ENCODE assay signal across 18 cellular contexts in the genomic region with DNA sequence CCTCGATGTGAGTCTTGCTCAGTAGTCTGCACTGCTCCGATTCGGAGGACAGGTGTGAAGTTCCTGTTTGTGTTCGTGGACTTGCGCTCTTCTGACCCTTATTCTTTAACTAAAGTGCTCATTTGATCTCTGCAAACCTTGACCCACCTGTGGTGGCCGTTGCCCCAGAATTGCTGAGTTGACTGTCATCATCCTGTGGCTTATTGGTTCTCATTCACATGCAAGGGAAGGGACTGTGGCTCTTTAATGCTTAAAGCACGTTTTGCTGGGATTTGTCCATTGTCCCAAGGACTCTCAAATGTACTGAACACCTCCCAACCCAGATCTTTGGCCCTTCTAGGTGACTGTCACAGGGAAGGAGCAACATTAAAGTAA. TPM values are rescaled to one million over a fixed set of nuclear protein-coding genes. Genes with fewer than 3 reads are reported as not detected.
A peak's percentile ranks its signal among the peaks of the same experiment; 100 is the strongest.
DNase-seq lines count a peak whose midpoint lies in the region; ATAC-seq, FAIRE-seq and TF ChIP-seq lines count a peak whose summit lies in the region.
"Had no signal": no experiment of that assay in that cellular context is flagged by ENCODE, and none has a peak within 500 bp of the region (broad histone marks: within the 10 kb centered on the region; RNA-seq: fewer than 3 reads in every experiment).

No MANE protein-coding gene starts in this region.

- H3K27me3 Mint-ChIP-seq in glutamatergic neuron (ENCODE audit: unreplicated experiment) (peaks cover 5% of the 10 kb centered on the region), T-helper 17 cell (peaks cover 28% of the 10 kb centered on the region)
- H3K27me3 Mint-ChIP-seq: CD4-positive, alpha-beta T cell had no signal

- TF ChIP-seq RAD21 in K562 (CRISPR knock-in tag; conservative IDR thresholded peaks at IDR 0.05 in 1 of 2, IDR thresholded peaks at IDR 0.05 in 1 of 2) = no peak

- FAIRE-seq in K562 (lab: Jason Lieb, UNC) = no peak

- TF ChIP-seq CTCF in K562 (IDR thresholded peaks at IDR 0.05 in 2 of 3, conservative IDR thresholded peaks at IDR 0.05 in 1 of 3; ENCODE audit: insufficient read depth in 2 of 3, low read depth in 1 of 3, low read length in 3 of 3) = no peak
- TF ChIP-seq CTCF in glutamatergic neuron (IDR thresholded peaks at IDR 0.05; ENCODE audit: partially characterized antibody, unreplicated experiment) = no peak
- TF ChIP-seq CTCF in sigmoid colon (IDR thresholded peaks at IDR 0.05) = no peak
- no peak for TF ChIP-seq CTCF in tibial artery (IDR thresholded peaks at IDR 0.05)

- no peaks in the 10 kb centered on the region for H3K79me2 ChIP-seq in K562 (ENCODE audit: control insufficient read depth, insufficient read depth, low read length)

- peaks cover 0 to under 1% of the 10 kb centered on the region in 2 experiments; a peak in 1 of 5 replicates for H3K4me1 ChIP-seq in K562 (replicated peaks in 1 of 2; ENCODE audit: control insufficient read depth in 2 of 2, insufficient read depth in 2 of 2, low read length in 2 of 2)
- peaks cover 0 to 100% (median 97%) of the 10 kb centered on the region in 4 donors for H3K4me1 ChIP-seq in sigmoid colon
- peaks cover 0 to 95% (median 59%) of the 10 kb centered on the region in 4 donors for H3K4me1 ChIP-seq in tibial artery

- intact Hi-C loops in K562 (cut with micrococcal nuclease) = no loop called here
- intact Hi-C loops in sigmoid colon (cut with DNase I) = no loop called here
- intact Hi-C loops in tibial artery (cut with DNase I; ENCODE audit: low total_unique reads) = no loop called here

- H3K9ac ChIP-seq in K562 (ENCODE audit: insufficient read depth in 1 of 2, low read depth in 2 of 2, low read length in 2 of 2) = no peak overlapping the region

- WGBS in K562 (ENCODE audit: insufficient coverage, low coverage, missing lambda C conversion rate) = 16% methylated on average over 7 of the region's 7 CpGs
- 80 to 89% methylated on average over 7 of the region's 7 CpGs for WGBS in sigmoid colon, 2 donors

- H3K9me3 Mint-ChIP-seq in glutamatergic neuron (ENCODE audit: unreplicated experiment) = no peaks in the 10 kb centered on the region
- H3K9me3 Mint-ChIP-seq: CD4-positive, alpha-beta T cell had no signal

- no peaks in the 10 kb centered on the region for H4K20me1 ChIP-seq in K562 (replicated peaks; ENCODE audit: control insufficient read depth, insufficient read depth, low read length)

- H3K4me1 Mint-ChIP-seq in glutamatergic neuron (ENCODE audit: low read depth, unreplicated experiment) (peaks cover 7% of the 10 kb centered on the region), T-helper 17 cell (peaks cover 8% of the 10 kb centered on the region)

- H3K36me3 Mint-ChIP-seq in glutamatergic neuron (ENCODE audit: unreplicated experiment) (no peaks in the 10 kb centered on the region), T-helper 17 cell (ENCODE audit: low read depth) (peaks cover 4% of the 10 kb centered on the region)

- H3K4me3 Mint-ChIP-seq in glutamatergic neuron (ENCODE audit: unreplicated experiment) (no peak overlapping the region), T-helper 17 cell (no peak overlapping the region)
- H3K4me3 Mint-ChIP-seq: CD4-positive, alpha-beta T cell had no signal

- H3K27me3 ChIP-seq in K562 (ENCODE audit: control insufficient read depth in 2 of 2, insufficient read depth in 2 of 2, low read length in 2 of 2) = peaks cover 3 to 26% of the 10 kb centered on the region in 2 experiments; a peak in 4 of 5 replicates
- H3K27me3 ChIP-seq in sigmoid colon = no peaks in the 10 kb centered on the region
- no peaks in the 10 kb centered on the region for H3K27me3 ChIP-seq in tibial artery

- H3K4me2 ChIP-seq in K562 (ENCODE audit: insufficient read depth, low read length) = no peak overlapping the region
- H3K4me2 ChIP-seq: PC-9 had no signal

- no peak overlapping the region for H2AFZ ChIP-seq in K562 (ENCODE audit: low read depth, low read length)
- H2AFZ ChIP-seq: PC-9 had no signal

- CTCF ChIA-PET in K562 (lab: Yijun Ruan, JAX; ENCODE audit: low intra/inter-chr PET ratio) = no interaction called here

- H3K27ac ChIP-seq in K562 (ENCODE audit: extremely low read depth, low read depth, low read length) (no peak overlapping the region), sigmoid colon (peak overlapping the region; percentile 90 to 100 (median 96)), tibial artery (peak overlapping the region; percentile 80 to 97)
- H3K27ac ChIP-seq: PC-9 had no signal

- TF ChIP-seq EP300 in K562 (IDR thresholded peaks at IDR 0.05; ENCODE audit: low read length) (no peak), sigmoid colon (IDR thresholded peaks at IDR 0.05) (no peak)

- H3K9me1 ChIP-seq in K562 (ENCODE audit: control insufficient read depth, insufficient read depth, low read length) = no peaks in the 10 kb centered on the region

- no peak for ATAC-seq in K562
- ATAC-seq in T-helper 17 cell = no peak

- no peak for TF ChIP-seq POLR2A in K562 (conservative IDR thresholded peaks at IDR 0.05)
- no peak for TF ChIP-seq POLR2A in sigmoid colon (IDR thresholded peaks at IDR 0.05)

- DNase-seq in K562 (ENCODE audit: extremely low read depth in 1 of 4, low spot score in 3 of 4) = no peak
- no peak for DNase-seq in glutamatergic neuron
- no peak for DNase-seq in sigmoid colon
- no peak for DNase-seq in tibial artery
- no peak for DNase-seq in effector CD8-positive, alpha-beta T cell (lab: John Stamatoyannopoulos, UW)
- DNase-seq in NCI-H748 treated with DMSO at 0.1 percent for 48 hours (lab: John Stamatoyannopoulos, UW) = no peak
- no peak for DNase-seq in T-helper 17 cell
- DNase-seq in NCI-H1930 (lab: John Stamatoyannopoulos, UW) = no peak
- DNase-seq: CD4-positive, alpha-beta T cell; COR-L47; DMS79 treated with DMSO at 0.1 percent for 48 hours; Kasumi-1; NCI-H1436; NCI-H187 treated with DMSO at 0.1 percent for 48 hours; NCI-H69; PC-9; RPMI8226; SHP77 had no signal

- in situ Hi-C loops in K562 (cut with MboI) = no loop called here

- H3K9me3 ChIP-seq in K562 (replicated peaks; ENCODE audit: control insufficient read depth, insufficient read depth, low read depth, low read length) = no peaks in the 10 kb centered on the region
- H3K9me3 ChIP-seq in sigmoid colon = no peaks in the 10 kb centered on the region
- no peaks in the 10 kb centered on the region for H3K9me3 ChIP-seq in tibial artery
- H3K9me3 ChIP-seq in T-helper 17 cell (ENCODE audit: control insufficient read depth, low read length, poor library complexity, severe bottlenecking) = no peaks in the 10 kb centered on the region

- no TSS peak for BruUV-seq in K562 (replicated peaks; lab: Mats Ljungman, UMichigan)

- H3K4me3 ChIP-seq in K562 (no peak overlapping the region), sigmoid colon (peak overlapping the region in 1 of 4 donors; percentile 1), tibial artery (no peak overlapping the region)
- H3K4me3 ChIP-seq: PC-9 had no signal

- POLR2A ChIA-PET in K562 (lab: Yijun Ruan, JAX) = interaction anchor here (1.0 kb wide), 1 partner anchor 9 kb away, joined by 6 read pairs; no protein-coding TSS in a partner anchor

- no peaks in the 10 kb centered on the region for H3K36me3 ChIP-seq in K562 (ENCODE audit: control insufficient read depth, insufficient read depth, low read length)
- H3K36me3 ChIP-seq in sigmoid colon = peaks cover 18 to 66% (median 26%) of the 10 kb centered on the region in 4 donors
- peaks cover 29 to 48% (median 30%) of the 10 kb centered on the region in 3 donors for H3K36me3 ChIP-seq in tibial artery

- H3K27ac Mint-ChIP-seq in glutamatergic neuron (ENCODE audit: unreplicated experiment) (peak overlapping the region; percentile 26), T-helper 17 cell (no peak overlapping the region)
- H3K27ac Mint-ChIP-seq: CD4-positive, alpha-beta T cell had no signal

TF ChIP-seq in K562, 482 proteins besides CTCF, POLR2A, EP300 and RAD21 (continues in another document):
- no peak for TF ChIP-seq OTX1 (CRISPR knock-in tag; IDR thresholded peaks at IDR 0.05)
- TF ChIP-seq, protein P1, sequence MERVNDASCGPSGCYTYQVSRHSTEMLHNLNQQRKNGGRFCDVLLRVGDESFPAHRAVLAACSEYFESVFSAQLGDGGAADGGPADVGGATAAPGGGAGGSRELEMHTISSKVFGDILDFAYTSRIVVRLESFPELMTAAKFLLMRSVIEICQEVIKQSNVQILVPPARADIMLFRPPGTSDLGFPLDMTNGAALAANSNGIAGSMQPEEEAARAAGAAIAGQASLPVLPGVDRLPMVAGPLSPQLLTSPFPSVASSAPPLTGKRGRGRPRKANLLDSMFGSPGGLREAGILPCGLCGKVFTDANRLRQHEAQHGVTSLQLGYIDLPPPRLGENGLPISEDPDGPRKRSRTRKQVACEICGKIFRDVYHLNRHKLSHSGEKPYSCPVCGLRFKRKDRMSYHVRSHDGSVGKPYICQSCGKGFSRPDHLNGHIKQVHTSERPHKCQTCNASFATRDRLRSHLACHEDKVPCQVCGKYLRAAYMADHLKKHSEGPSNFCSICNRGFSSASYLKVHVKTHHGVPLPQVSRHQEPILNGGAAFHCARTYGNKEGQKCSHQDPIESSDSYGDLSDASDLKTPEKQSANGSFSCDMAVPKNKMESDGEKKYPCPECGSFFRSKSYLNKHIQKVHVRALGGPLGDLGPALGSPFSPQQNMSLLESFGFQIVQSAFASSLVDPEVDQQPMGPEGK (CRISPR knock-in tag; IDR thresholded peaks at IDR 0.05; ENCODE audit: borderline replicate concordance) = no peak

RNA-seq across cellular contexts. Expression of a gene that starts 13.4 kb away (rescaled TPM):
- total RNA-seq in K562 (2011; cell fraction: chromatin; rRNA removed; ENCODE audit: low replicate concordance) = 0.11 and 0.16 TPM in 2 replicates
- 0.13 and 0.17 TPM in 2 replicates for total RNA-seq in K562 (2011; cell fraction: nucleolus; rRNA removed)
- total RNA-seq in K562 (2011; cell fraction: nucleoplasm; rRNA removed) = 0.22 and 0.23 TPM in 2 replicates
- total RNA-seq in K562 (2014; rRNA removed) = 0.09 and 0.12 TPM in 2 replicates
- 0.16 and 0.18 TPM in 2 replicates for total RNA-seq in K562 (2014; rRNA removed; fragmentation: Illumina TruSeq; extraction: Trizol)
- 0.30 and 0.33 TPM in 2 replicates for total RNA-seq in K562 (2015; rRNA removed; fragmentation: Illumina TruSeq; extraction: Trizol)
- total RNA-seq in K562 (2021) = 0.18 TPM in 2 replicates
- polyA plus RNA-seq in K562 (2011; rRNA removed) = 0.08 TPM in 1 of 2 replicates, not detected in the other
- polyA plus RNA-seq in K562 (2011; cell fraction: cytosol; rRNA removed) = 0.01 and 0.06 TPM in 2 replicates
- polyA plus RNA-seq in K562 (2011; cell fraction: nucleus; rRNA removed) = 0.06 and 0.58 TPM in 2 replicates
- polyA plus RNA-seq in K562 (2012) = 0.27 and 0.43 TPM in 2 replicates
- 0.13 and 0.21 TPM in 2 replicates for polyA plus RNA-seq in K562 (2014; fragmentation: Illumina TruSeq; extraction: Trizol)
- polyA plus RNA-seq in K562 (2014; fragmentation: Nextera tagmentation; extraction: Ambion mirVana) = under 1 TPM; 0.01 TPM
- 0.18 and 0.42 TPM in 2 replicates for polyA plus RNA-seq in K562 (2014; rRNA removed)
- 0.04 TPM in 1 of 2 replicates, not detected in the other for polyA minus RNA-seq in K562 (2011; rRNA and poly(A)+ RNA removed)
- polyA minus RNA-seq in K562 (2011; cell fraction: cytosol; rRNA and poly(A)+ RNA removed) = 0.10 and 0.36 TPM in 2 replicates
- polyA minus RNA-seq in K562 (2011; cell fraction: nucleus; rRNA and poly(A)+ RNA removed) = 0.13 TPM in 1 of 2 replicates, not detected in the other
- 4.8 TPM for total RNA-seq in glutamatergic neuron (ENCODE audit: unreplicated experiment)
- 1,000 to 10,000 TPM in 3 of 4 donors, 100 to 1,000 TPM in 1; 731 to 1,357 (median 1,117) TPM for total RNA-seq in sigmoid colon
- 10 to 100 TPM in 1 of 3 donors, 1 to 10 TPM in 1, under 1 TPM in 1; 0.69 to 31.9 (median 9.0) TPM for polyA plus RNA-seq in sigmoid colon
- 1 to 10 TPM; 1.4 to 2.7 TPM for total RNA-seq in T-helper 17 cell

Comparison
In these comparisons a context has a peak if more than half of its experiments do, and no peak if none do; other contexts are left out.
1. RNA of a gene that starts 13.4 kb away (total RNA-seq): 731 to 1,357 TPM in sigmoid colon; 4.8 TPM in glutamatergic neuron (single experiment), 1.4 to 2.7 TPM in T-helper 17 cell and 0.09 to 0.33 TPM in K562; every median in the first group is over 100 times any median in the second.